27 cellular contexts compared by ENCODE assay signal in genomic region chr21:42703173-42703908, GRCh38.
"Had no signal": no experiment of that assay in that cellular context is flagged by ENCODE, and none has a peak within 500 bp of the region (broad histone marks: within the 10 kb centered on the region; RNA-seq: fewer than 3 reads in every experiment).

No MANE protein-coding gene starts in this region.

- H3K4me1 ChIP-seq: foreskin keratinocyte, left lung, pancreas, psoas muscle, right atrium auricular region, uterus had no signal

- FAIRE-seq: bronchial epithelial cell, endometrium, pancreas had no signal

- H3K4me1 Mint-ChIP-seq: activated naive CD8-positive, alpha-beta T cell treated with anti-CD3 and anti-CD28 coated beads, Interleukin-2, amount 10 ng/mL, durations not matched to agents 7 days and 5 days; natural killer cell had no signal

- H3K27me3 Mint-ChIP-seq: activated naive CD8-positive, alpha-beta T cell treated with anti-CD3 and anti-CD28 coated beads, Interleukin-2, amount 10 ng/mL, durations not matched to agents 7 days and 5 days; T-helper 17 cell had no signal

- H3K27me3 ChIP-seq: left lung, neutrophil, pancreas, right atrium auricular region, testis, uterus had no signal

- H3K36me3 ChIP-seq: left lung, neutrophil, pancreas, right atrium auricular region, uterus had no signal

- H3K27ac ChIP-seq: foreskin keratinocyte, left lung, neutrophil, pancreas, psoas muscle, right atrium auricular region, skin epidermis, testis, uterus, WERI-Rb-1 had no signal

- DNase-seq: activated CD4-positive, alpha-beta T cell treated with anti-CD3 and anti-CD28 coated beads for 1 hour; activated CD4-positive, alpha-beta T cell treated with anti-CD3 and anti-CD28 coated beads, Interleukin-2, amount 50 U/mL, for 1 hour; activated CD8-positive, alpha-beta T cell treated with anti-CD3 and anti-CD28 coated beads, Interleukin-2, amount 10 ng/mL, durations not matched to agents 7 days and 5 days; activated naive CD4-positive, alpha-beta T cell; activated naive CD8-positive, alpha-beta T cell treated with anti-CD3 and anti-CD28 coated beads, Interleukin-2, amount 10 ng/mL, durations not matched to agents 7 days and 5 days; amniotic stem cell; erythroblast; foreskin keratinocyte; left lung; midbrain; natural killer cell; pancreas; psoas muscle; stimulated activated CD4-positive, alpha-beta T cell treated with anti-CD3 and anti-CD28 coated beads, Interleukin-2, amount 100 ng/mL, for 24 hours; stimulated activated naive CD4-positive, alpha-beta T cell; SW 1271; T-helper 17 cell; testis; trophoblast cell; uterus; WERI-Rb-1 had no signal

- H3K9me3 ChIP-seq: left lung, neutrophil, pancreas, psoas muscle, testis, uterus had no signal

- H3K4me3 ChIP-seq: left lung, pancreas, psoas muscle, right atrium auricular region, skin epidermis, testis, uterus had no signal

- H3K36me3 Mint-ChIP-seq: activated naive CD8-positive, alpha-beta T cell treated with anti-CD3 and anti-CD28 coated beads, Interleukin-2, amount 10 ng/mL, durations not matched to agents 7 days and 5 days; natural killer cell had no signal

- ATAC-seq: activated CD8-positive, alpha-beta T cell treated with anti-CD3 and anti-CD28 coated beads, Interleukin-2, amount 10 ng/mL, durations not matched to agents 7 days and 5 days; foreskin keratinocyte; left lung; natural killer cell; pancreas; psoas muscle; T-helper 17 cell had no signal

- H3K4me3 Mint-ChIP-seq: activated CD8-positive, alpha-beta T cell treated with anti-CD3 and anti-CD28 coated beads, Interleukin-2, amount 10 ng/mL, durations not matched to agents 7 days and 5 days; activated naive CD8-positive, alpha-beta T cell treated with anti-CD3 and anti-CD28 coated beads, Interleukin-2, amount 10 ng/mL, durations not matched to agents 7 days and 5 days; activated T-helper 1 cell treated with anti-CD3 and anti-CD28 coated beads, Interleukin-12 subunit alpha, Interleukin-12 subunit beta, Interleukin-2, Interleukin-4 antibody, amounts not matched to agents 30 ng/mL and 10 ng/mL and 1 ng/mL, durations not matched to agents 14 hours and 24 hours and 36 hours; natural killer cell; T-helper 17 cell had no signal

- H3K27ac Mint-ChIP-seq: activated CD8-positive, alpha-beta T cell treated with anti-CD3 and anti-CD28 coated beads, Interleukin-2, amount 10 ng/mL, durations not matched to agents 7 days and 5 days; activated naive CD8-positive, alpha-beta T cell treated with anti-CD3 and anti-CD28 coated beads, Interleukin-2, amount 10 ng/mL, durations not matched to agents 7 days and 5 days; activated T-helper 1 cell treated with anti-CD3 and anti-CD28 coated beads, Interleukin-12 subunit alpha, Interleukin-12 subunit beta, Interleukin-2, Interleukin-4 antibody, amounts not matched to agents 30 ng/mL and 10 ng/mL and 1 ng/mL, durations not matched to agents 14 hours and 24 hours and 36 hours; natural killer cell had no signal

- H3K9me3 Mint-ChIP-seq: activated naive CD8-positive, alpha-beta T cell treated with anti-CD3 and anti-CD28 coated beads, Interleukin-2, amount 10 ng/mL, durations not matched to agents 7 days and 5 days; activated T-helper 1 cell treated with anti-CD3 and anti-CD28 coated beads, Interleukin-12 subunit alpha, Interleukin-12 subunit beta, Interleukin-2, Interleukin-4 antibody, amounts not matched to agents 30 ng/mL and 10 ng/mL and 1 ng/mL, durations not matched to agents 14 hours and 24 hours and 36 hours; natural killer cell had no signal
